ENCODE assay signal across 16 cellular contexts in the genomic region with DNA sequence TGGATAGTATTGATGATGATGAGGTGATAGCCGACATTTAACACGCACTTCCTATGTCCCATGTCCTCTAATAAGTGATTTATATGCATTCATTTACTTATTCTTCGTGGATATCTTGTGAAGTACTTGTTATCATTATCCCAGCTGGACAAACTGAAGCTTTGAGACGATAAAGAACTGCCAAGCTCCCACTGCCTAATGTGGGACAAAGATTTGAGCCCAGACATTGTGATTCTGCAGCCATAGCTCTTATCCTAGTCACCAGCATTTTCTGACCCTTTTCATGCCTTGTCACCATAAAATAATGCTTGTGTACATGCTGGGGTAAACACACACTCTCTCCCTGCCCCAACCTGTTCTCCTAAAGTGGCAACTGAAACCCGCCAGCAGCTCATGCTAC.
A peak's percentile ranks its signal among the peaks of the same experiment; 100 is the strongest.
DNase-seq lines count a peak whose midpoint lies in the region; ATAC-seq, FAIRE-seq and TF ChIP-seq lines count a peak whose summit lies in the region.
"Had no signal": no experiment of that assay in that cellular context is flagged by ENCODE, and none has a peak within 500 bp of the region (broad histone marks: within the 10 kb centered on the region; RNA-seq: fewer than 3 reads in every experiment).

No MANE protein-coding gene starts in this region.

- H3K36me3 Mint-ChIP-seq in endothelial cell (ENCODE audit: low read depth, unreplicated experiment): peaks cover 15% of the 10 kb centered on the region

- FAIRE-seq in HepG2 (lab: Jason Lieb, UNC): no peak
- FAIRE-seq: G401.6, GM12891 had no signal

- H3K9me3 ChIP-seq in HepG2 (ENCODE audit: low read length) (no peaks in the 10 kb centered on the region), right lobe of liver (no peaks in the 10 kb centered on the region)

- H3K27ac Mint-ChIP-seq in endothelial cell (ENCODE audit: unreplicated experiment): peak overlapping the region; percentile 31
- H3K27ac Mint-ChIP-seq: B cell; CD4-positive, alpha-beta memory T cell; HFFc6 had no signal

- WGBS in HepG2 (ENCODE audit: low lambda C conversion rate): 94% methylated on average over 5 of the region's 5 CpGs
- 85% methylated on average over 5 of the region's 5 CpGs for WGBS in right lobe of liver (ENCODE audit: insufficient coverage, low coverage, low lambda C conversion rate, missing lambda C conversion rate)

- TF ChIP-seq EP300 in HepG2 (IDR thresholded peaks at IDR 0.05; ENCODE audit: low read depth in 2 of 2, low read length in 2 of 2) (no peak), HepG2 (CRISPR knock-in tag; IDR thresholded peaks at IDR 0.05; ENCODE audit: borderline replicate concordance) (no peak)

- H3K27me3 ChIP-seq in HepG2 (ENCODE audit: control insufficient read depth in 1 of 2, insufficient read depth in 2 of 2, low read length in 2 of 2) (no peaks in the 10 kb centered on the region), right lobe of liver (no peaks in the 10 kb centered on the region)

- TF ChIP-seq RAD21 in HepG2 (CRISPR knock-in tag; IDR thresholded peaks at IDR 0.05): no peak

- no peaks in the 10 kb centered on the region for H3K79me2 ChIP-seq in HepG2 (ENCODE audit: insufficient read depth, low read length)

- TSS peak; percentile 25 for BruUV-seq in HepG2 (replicated peaks; lab: Mats Ljungman, UMichigan)

- H3K27me3 Mint-ChIP-seq in endothelial cell (ENCODE audit: unreplicated experiment): peaks cover 4% of the 10 kb centered on the region
- H3K27me3 Mint-ChIP-seq: B cell; CD4-positive, alpha-beta memory T cell had no signal

- H3K27ac ChIP-seq in HepG2 (ENCODE audit: extremely low read length, insufficient read depth, low read length) (no peak overlapping the region), right lobe of liver (no peak overlapping the region)
- H3K27ac ChIP-seq: C4-2B had no signal

- in situ Hi-C loops in HepG2 (cut with HindIII; ENCODE audit: extremely low pct_ligation_motif_present, low pct_unique_long_range_greater_than_20kb): no loop called here

- H3K4me2 ChIP-seq in HepG2 (ENCODE audit: low read depth, low read length): no peak overlapping the region

- POLR2A ChIA-PET in HepG2 (lab: Yijun Ruan, JAX): no interaction called here

- H3K4me1 ChIP-seq in HepG2 (ENCODE audit: insufficient read depth, low read length): no peaks in the 10 kb centered on the region
- H3K4me1 ChIP-seq in right lobe of liver: no peaks in the 10 kb centered on the region

- no peak overlapping the region for H2AFZ ChIP-seq in HepG2 (ENCODE audit: low read length)

- intact Hi-C loops in HepG2 (cut with micrococcal nuclease; ENCODE audit: unreplicated experiment): no loop called here
- intact Hi-C loops in right lobe of liver (cut with DNase I): no loop called here

- no peak overlapping the region for H3K4me3 Mint-ChIP-seq in endothelial cell (ENCODE audit: unreplicated experiment)
- H3K4me3 Mint-ChIP-seq: B cell; CD4-positive, alpha-beta memory T cell; HFFc6 had no signal

- TF ChIP-seq CTCF in HepG2 (CRISPR knock-in tag; IDR thresholded peaks at IDR 0.05) (no peak), right lobe of liver (IDR thresholded peaks at IDR 0.05) (no peak), endothelial cell (IDR thresholded peaks at IDR 0.05; ENCODE audit: unreplicated experiment) (no peak)

- no peak overlapping the region for H3K4me3 ChIP-seq in HepG2 (replicated peaks in 1 of 3; ENCODE audit: insufficient read depth in 1 of 3, low read depth in 2 of 3, low read length in 3 of 3)
- no peak overlapping the region for H3K4me3 ChIP-seq in right lobe of liver

- CTCF ChIA-PET in HepG2 (lab: Yijun Ruan, JAX; ENCODE audit: low intra/inter-chr PET ratio, low total read pairs): no interaction called here

- no peak for TF ChIP-seq POLR2A in HepG2 (IDR thresholded peaks at IDR 0.05; ENCODE audit: insufficient read depth in 1 of 2, low read depth in 2 of 2, low read length in 2 of 2)
- no peak for TF ChIP-seq POLR2A in right lobe of liver (IDR thresholded peaks at IDR 0.05)

- no peaks in the 10 kb centered on the region for H4K20me1 ChIP-seq in HepG2 (ENCODE audit: insufficient read depth, low read length)

- peaks cover 19% of the 10 kb centered on the region for H3K4me1 Mint-ChIP-seq in endothelial cell (ENCODE audit: unreplicated experiment)

- DNase-seq in HepG2 (ENCODE audit: low spot score) (no peak), right lobe of liver (no peak), OCI-M2 (lab: John Stamatoyannopoulos, UW; ENCODE audit: unreplicated experiment) (peak; percentile 25), endothelial cell (ENCODE audit: low spot score) (no peak)
- DNase-seq: CD4-positive, alpha-beta memory T cell; DMS79; EL; HCEC 1CT; HFFc6 had no signal

- ATAC-seq in HepG2 (no peak), right lobe of liver (no peak), HG02973 (IDR thresholded peaks at IDR 0.05; ENCODE audit: unreplicated experiment) (no peak), HG02623 (IDR thresholded peaks at IDR 0.05; ENCODE audit: unreplicated experiment) (no peak), GM19324 (IDR thresholded peaks at IDR 0.05; ENCODE audit: low FRiP score, unreplicated experiment) (no peak)

- H3K36me3 ChIP-seq in HepG2 (replicated peaks in 1 of 2; ENCODE audit: control insufficient read depth in 1 of 2, insufficient read depth in 2 of 2, low read length in 2 of 2): peaks cover 1 to 6% of the 10 kb centered on the region in 2 experiments; a peak in 2 of 5 replicates
- no peaks in the 10 kb centered on the region for H3K36me3 ChIP-seq in right lobe of liver

- no peak overlapping the region for H3K9ac ChIP-seq in HepG2 (ENCODE audit: insufficient read depth, low read depth, low read length)

- no peaks in the 10 kb centered on the region for H3K9me3 Mint-ChIP-seq in endothelial cell (ENCODE audit: unreplicated experiment)
- H3K9me3 Mint-ChIP-seq: CD4-positive, alpha-beta memory T cell; HFFc6 had no signal

TF ChIP-seq in HepG2, 621 proteins besides CTCF, POLR2A, EP300 and RAD21:
- TF ChIP-seq NFYB (CRISPR knock-in tag; IDR thresholded peaks at IDR 0.05) (no peak), MLLT10 (CRISPR knock-in tag; IDR thresholded peaks at IDR 0.05) (no peak)
- TF ChIP-seq, protein P1, sequence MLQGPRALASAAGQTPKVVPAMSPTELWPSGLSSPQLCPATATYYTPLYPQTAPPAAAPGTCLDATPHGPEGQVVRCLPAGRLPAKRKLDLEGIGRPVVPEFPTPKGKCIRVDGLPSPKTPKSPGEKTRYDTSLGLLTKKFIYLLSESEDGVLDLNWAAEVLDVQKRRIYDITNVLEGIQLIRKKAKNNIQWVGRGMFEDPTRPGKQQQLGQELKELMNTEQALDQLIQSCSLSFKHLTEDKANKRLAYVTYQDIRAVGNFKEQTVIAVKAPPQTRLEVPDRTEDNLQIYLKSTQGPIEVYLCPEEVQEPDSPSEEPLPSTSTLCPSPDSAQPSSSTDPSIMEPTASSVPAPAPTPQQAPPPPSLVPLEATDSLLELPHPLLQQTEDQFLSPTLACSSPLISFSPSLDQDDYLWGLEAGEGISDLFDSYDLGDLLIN (CRISPR knock-in tag; IDR thresholded peaks at IDR 0.05; ENCODE audit: borderline replicate concordance): no peak
TF ChIP-seq in HepG2: peak in this region for 0.
